ENCODE assay signal across 8 cellular contexts in genomic region chr7:106234425-106234824, GRCh38.
"Had no signal": no experiment of that assay in that cellular context is flagged by ENCODE, and none has a peak within 500 bp of the region (broad histone marks: within the 10 kb centered on the region; RNA-seq: fewer than 3 reads in every experiment).

No MANE protein-coding gene starts in this region.

- H3K27ac ChIP-seq: GM23248, HL-60 had no signal

- H3K9me3 ChIP-seq: HAP-1 had no signal

- H3K4me1 ChIP-seq: HAP-1 had no signal

- H3K36me3 ChIP-seq: HAP-1 had no signal

- H2AFZ ChIP-seq: GM23248 had no signal

- H3K9ac ChIP-seq: GM23248 had no signal

- H3K4me3 ChIP-seq: GM23248, HAP-1 had no signal

- DNase-seq: GM23248, GOT3, H7, HFFc6, KG1 had no signal

- ATAC-seq: HCT116 had no signal
